In the genomic region with DNA sequence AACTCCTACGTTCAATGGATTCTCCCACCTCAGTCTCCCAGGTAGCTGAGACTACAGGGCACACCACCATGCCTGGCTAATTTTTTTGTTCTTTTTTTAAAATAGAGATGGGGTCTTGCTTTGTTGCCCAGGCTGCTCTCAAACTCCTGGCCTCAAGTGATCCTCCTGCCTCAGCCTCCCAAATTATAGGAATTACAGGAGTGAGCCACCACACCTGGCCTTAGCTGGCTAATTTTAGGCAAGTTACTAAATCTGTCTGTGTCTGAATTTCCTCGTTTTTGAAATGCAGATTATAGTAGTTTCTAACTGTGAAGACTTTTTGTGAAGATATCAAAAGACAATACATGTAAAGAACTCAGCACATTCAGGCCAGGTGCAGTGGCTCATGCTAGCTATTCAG, we compare ENCODE assay signal across 19 cellular contexts. TPM values are rescaled to one million over a fixed set of nuclear protein-coding genes. Genes with fewer than 3 reads are reported as not detected.
DNase-seq lines count a peak whose midpoint lies in the region; ATAC-seq, FAIRE-seq and TF ChIP-seq lines count a peak whose summit lies in the region.
"Had no signal": no experiment of that assay in that cellular context is flagged by ENCODE, and none has a peak within 500 bp of the region (broad histone marks: within the 10 kb centered on the region; RNA-seq: fewer than 3 reads in every experiment).

No MANE protein-coding gene starts in this region.

- H2AFZ ChIP-seq in IMR-90 (replicated peaks; ENCODE audit: low read length, poor library complexity) = no peak overlapping the region
- H2AFZ ChIP-seq in H1 (ENCODE audit: low read length) = no peak overlapping the region
- H2AFZ ChIP-seq in neural progenitor cell (replicated peaks) = no peak overlapping the region

- H2AK5ac ChIP-seq in IMR-90 (ENCODE audit: low read depth, low read length) (peak overlapping the region; percentile 56), H1 (ENCODE audit: low read depth, low read length) (no peak overlapping the region)

- no TSS peak for BruUV-seq in IMR-90 (replicated peaks; lab: Mats Ljungman, UMichigan)

- POLR2A ChIA-PET in IMR-90 (lab: Charles Lee; ENCODE audit: unreplicated experiment) = interaction anchor here (1.0 kb wide), 1 partner anchor 11 kb away, joined by 3 read pairs; no protein-coding TSS in a partner anchor
- POLR2A ChIA-PET in H1 (lab: Charles Lee; ENCODE audit: partially characterized antibody) = interaction anchor here (0.6 to 1.1 kb wide), 3 partner anchors 8 to 365 kb away, joined by 3 to 4 read pairs (median 3); no protein-coding TSS in a partner anchor

- peaks cover 9% of the 10 kb centered on the region for H3K4me1 ChIP-seq in IMR-90 (ENCODE audit: control insufficient read depth, insufficient read depth, low read length)
- H3K4me1 ChIP-seq in H1 (replicated peaks in 1 of 4; ENCODE audit: control insufficient read depth in 3 of 4, insufficient read depth in 4 of 4, low read length in 3 of 4) = peaks cover 0 to 5% (median 1%) of the 10 kb centered on the region in 4 experiments; a peak in 3 of 7 replicates
- peaks cover 7% of the 10 kb centered on the region for H3K4me1 ChIP-seq in neural progenitor cell
- H3K4me1 ChIP-seq: BLaER1 treated with 17β-estradiol and CSF1 and Interleukin-3, amounts not matched to agents 10 nM and 100 nM; Caco-2 had no signal

- H3K4me2 ChIP-seq in IMR-90 (ENCODE audit: low read depth, low read length) (no peak overlapping the region), H1 (ENCODE audit: insufficient read depth in 1 of 2, low read depth in 2 of 2, low read length in 2 of 2) (no peak overlapping the region), neural progenitor cell (no peak overlapping the region)
- H3K4me2 ChIP-seq: A549; BLaER1 treated with 17β-estradiol and CSF1 and Interleukin-3, amounts not matched to agents 10 nM and 100 nM had no signal

- TF ChIP-seq POLR2A in IMR-90 (IDR thresholded peaks at IDR 0.05; ENCODE audit: low read depth, low read length) (no peak), H1 (IDR thresholded peaks at IDR 0.05; ENCODE audit: control extremely low read depth in 1 of 2, low read depth in 2 of 2, low read length in 2 of 2) (no peak)

- H2BK5ac ChIP-seq in IMR-90 (ENCODE audit: low read depth, low read length, poor library complexity, severe bottlenecking) = peak overlapping the region; percentile 2
- H2BK5ac ChIP-seq in H1 (ENCODE audit: low read depth, low read length) = no peak overlapping the region

- H3K4me3 ChIP-seq in IMR-90 (ENCODE audit: insufficient read depth, low read depth, low read length) (no peak overlapping the region), H1 (ENCODE audit: extremely low read depth in 1 of 4, insufficient read depth in 2 of 4, low read depth in 3 of 4, low read length in 4 of 4) (no peak overlapping the region), neural progenitor cell (no peak overlapping the region)
- H3K4me3 ChIP-seq: A549; BLaER1 treated with 17β-estradiol and CSF1 and Interleukin-3, amounts not matched to agents 10 nM and 100 nM had no signal

- H3K56ac ChIP-seq in IMR-90 (ENCODE audit: extremely low read depth, insufficient read depth, low read length) = no peak overlapping the region
- H3K56ac ChIP-seq in H1 (replicated peaks; ENCODE audit: insufficient read length, low read depth, low read length) = no peak overlapping the region

- H3K18ac ChIP-seq in IMR-90 (ENCODE audit: low read depth, low read length) (peak overlapping the region; percentile 89; the same call in 1 of the 2 replicates), H1 (ENCODE audit: extremely low read depth, low read length) (no peak overlapping the region)

- H3K36me3 Mint-ChIP-seq in neural progenitor cell = peaks cover 21% of the 10 kb centered on the region

- no peak overlapping the region for H3K4me3 Mint-ChIP-seq in neural progenitor cell
- H3K4me3 Mint-ChIP-seq: B cell; CD4-positive, alpha-beta T cell; CD8-positive, alpha-beta T cell had no signal

- no peak for ATAC-seq in IMR-90 (ENCODE audit: low read depth)
- ATAC-seq in HG02852 (IDR thresholded peaks at IDR 0.05; ENCODE audit: unreplicated experiment) = no peak
- ATAC-seq: A549; CD8-positive, alpha-beta T cell had no signal

- H3F3A ChIP-seq in neural progenitor cell (ENCODE audit: low read depth) = peaks cover 8% of the 10 kb centered on the region

- H3K79me2 ChIP-seq in H1 (ENCODE audit: control insufficient read depth in 1 of 2, insufficient read depth in 2 of 2, low read length in 2 of 2) = 0 out of 4 replicates have a peak, but pooled peaks cover 0 to 3% of the 10 kb centered on the region in 2 experiments
- H3K79me2 ChIP-seq in neural progenitor cell (ENCODE audit: low read depth) = no peaks in the 10 kb centered on the region

- peak overlapping the region; percentile 68; the same call in 1 of the 2 replicates for H3K27ac ChIP-seq in IMR-90 (ENCODE audit: insufficient read depth, low read length)
- no peak overlapping the region for H3K27ac ChIP-seq in H1 (ENCODE audit: low read depth, low read length)
- H3K27ac ChIP-seq in neural progenitor cell = peak overlapping the region; percentile 11
- H3K27ac ChIP-seq: 22Rv1; A549; BLaER1 treated with 17β-estradiol and CSF1 and Interleukin-3, amounts not matched to agents 10 nM and 100 nM; C4-2B had no signal

- no peaks in the 10 kb centered on the region for H3K23me2 ChIP-seq in H1 (ENCODE audit: low read depth, low read length)

- FAIRE-seq in H1 (lab: Jason Lieb, UNC) = no peak
- FAIRE-seq: A549, GM12891, GM19239 had no signal

- in situ Hi-C loops in IMR-90 (cut with MboI; ENCODE audit: low sequenced_read_pairs) = no loop called here

- H3K9me1 ChIP-seq in IMR-90 (ENCODE audit: insufficient read depth, low read length) = peaks cover 9% of the 10 kb centered on the region; the same call in 1 of the 2 replicates

- H2BK15ac ChIP-seq in IMR-90 (ENCODE audit: low read depth, low read length) (no peak overlapping the region), H1 (ENCODE audit: low read length) (no peak overlapping the region)

- no peak for TF ChIP-seq CTCF in IMR-90 (conservative IDR thresholded peaks at IDR 0.05; ENCODE audit: low read depth, low read length)
- no peak for TF ChIP-seq CTCF in H1 (IDR thresholded peaks at IDR 0.05; ENCODE audit: control extremely low read depth in 1 of 3, insufficient read depth in 1 of 3, low read depth in 1 of 3, low read length in 3 of 3)
- no peak for TF ChIP-seq CTCF in neural progenitor cell (IDR thresholded peaks at IDR 0.05)

- H3K27me3 Mint-ChIP-seq in neural progenitor cell (ENCODE audit: insufficient read depth, low read depth) = no peaks in the 10 kb centered on the region
- H3K27me3 Mint-ChIP-seq: B cell; CD4-positive, alpha-beta T cell had no signal

- no peak overlapping the region for H2AK9ac ChIP-seq in IMR-90 (replicated peaks; ENCODE audit: low read depth, low read length, poor library complexity)

- H4K91ac ChIP-seq in IMR-90 (ENCODE audit: insufficient read depth, low read depth, low read length) (peak overlapping the region; percentile 50), H1 (replicated peaks; ENCODE audit: insufficient read length, low read length) (no peak overlapping the region)

- H3K27me3 ChIP-seq in IMR-90 (ENCODE audit: control insufficient read depth, insufficient read depth, low read length) (no peaks in the 10 kb centered on the region), H1 (replicated peaks in 1 of 4; ENCODE audit: control insufficient read depth in 3 of 4, extremely low read depth in 1 of 4, insufficient read depth in 3 of 4, low read length in 3 of 4) (no peaks in the 10 kb centered on the region), neural progenitor cell (no peaks in the 10 kb centered on the region)
- H3K27me3 ChIP-seq: BLaER1 treated with 17β-estradiol and CSF1 and Interleukin-3, amounts not matched to agents 10 nM and 100 nM had no signal

- no peak for TF ChIP-seq EP300 in H1 (IDR thresholded peaks at IDR 0.05; ENCODE audit: borderline replicate concordance in 1 of 2, low read depth in 2 of 2, low read length in 2 of 2)

- H4K20me1 ChIP-seq in IMR-90 (ENCODE audit: insufficient read depth, low read length) = no peaks in the 10 kb centered on the region
- peaks cover 0 to 1% of the 10 kb centered on the region in 2 experiments for H4K20me1 ChIP-seq in H1 (replicated peaks in 1 of 2; ENCODE audit: control insufficient read depth in 1 of 2, insufficient read depth in 2 of 2, low read length in 2 of 2)
- peaks cover 14% of the 10 kb centered on the region for H4K20me1 ChIP-seq in neural progenitor cell (ENCODE audit: low read depth)

- no peak overlapping the region for H2BK12ac ChIP-seq in H1 (ENCODE audit: low read depth, low read length)

- H3K9ac ChIP-seq in IMR-90 (ENCODE audit: low read depth, low read length) (no peak overlapping the region), H1 (replicated peaks in 1 of 4; ENCODE audit: extremely low read depth in 1 of 4, low read depth in 3 of 4, low read length in 3 of 4) (no peak overlapping the region), neural progenitor cell (no peak overlapping the region)
- H3K9ac ChIP-seq: BLaER1 treated with 17β-estradiol and CSF1 and Interleukin-3, amounts not matched to agents 10 nM and 100 nM had no signal

- DNase-seq in IMR-90 (no peak), H1 (ENCODE audit: low read depth in 1 of 2, low spot score in 2 of 2) (no peak), neural progenitor cell (ENCODE audit: low spot score) (no peak), cardiac septum (ENCODE audit: low spot score) (no peak)
- DNase-seq: AML-193; Caco-2; Calu3; CD4-positive, alpha-beta T cell; CD8-positive, alpha-beta T cell; DMS79 treated with DMSO at 0.1 percent for 48 hours; GF-D8 had no signal

- peaks cover 27% of the 10 kb centered on the region for H3K36me3 ChIP-seq in IMR-90 (ENCODE audit: control insufficient read depth, insufficient read depth, low read length)
- peaks cover 0 to 23% (median 3%) of the 10 kb centered on the region in 4 experiments; a peak in 4 of 8 replicates for H3K36me3 ChIP-seq in H1 (ENCODE audit: control insufficient read depth in 2 of 4, insufficient read depth in 4 of 4, low read length in 3 of 4)
- H3K36me3 ChIP-seq in neural progenitor cell = peaks cover 5% of the 10 kb centered on the region

- dilution Hi-C loops in IMR-90 (cut with HindIII; ENCODE audit: low sequenced_read_pairs, unreplicated experiment) = no loop called here

- CTCF ChIA-PET in IMR-90 (lab: Yijun Ruan, JAX) (interaction anchor here (0.8 to 1.6 kb wide), 2 partner anchors 10 to 160 kb away, joined by 3 to 9 read pairs; no protein-coding TSS in a partner anchor), H1 (lab: Charles Lee; ENCODE audit: partially characterized antibody) (interaction anchor here (0.9 to 1.0 kb wide), 2 partner anchors 231 to 375 kb away, joined by 3 read pairs; no protein-coding TSS in a partner anchor)

- no peak overlapping the region; the same call in 1 of the 2 replicates for H4K5ac ChIP-seq in IMR-90 (ENCODE audit: low read depth, low read length)
- H4K5ac ChIP-seq in H1 (ENCODE audit: insufficient read length, low read depth, low read length) = no peak overlapping the region

- no peak overlapping the region for H3K23ac ChIP-seq in IMR-90 (ENCODE audit: low read depth, low read length)
- no peak overlapping the region for H3K23ac ChIP-seq in H1 (ENCODE audit: insufficient read length)

- H2BK120ac ChIP-seq in IMR-90 (ENCODE audit: low read depth, low read length) (peak overlapping the region; percentile 37; the same call in 1 of the 2 replicates), H1 (replicated peaks; ENCODE audit: low read depth, low read length) (no peak overlapping the region)

- H3K4ac ChIP-seq in IMR-90 (ENCODE audit: low read depth, low read length) (peak overlapping the region; percentile 39; the same call in 1 of the 2 replicates), H1 (replicated peaks; ENCODE audit: insufficient read length, low read depth, low read length) (no peak overlapping the region)

- H3K9me3 Mint-ChIP-seq in neural progenitor cell = no peaks in the 10 kb centered on the region
- H3K9me3 Mint-ChIP-seq: CD4-positive, alpha-beta T cell; CD8-positive, alpha-beta T cell had no signal

- no CpG with 5 or more reads among the region's 2 CpGs for WGBS in IMR-90 (ENCODE audit: extremely low coverage in 2 of 2, insufficient read length in 1 of 2), 2 experiments
- WGBS in H1 (ENCODE audit: extremely low coverage in 1 of 2, insufficient coverage in 1 of 2, insufficient read length in 1 of 2, insufficient replicate concordance in 2 of 2, low coverage in 1 of 2, low lambda C conversion rate in 2 of 2, missing lambda C conversion rate in 1 of 2), 2 experiments = 80% methylated on average over 2 of the region's 2 CpGs; no CpG with 5 or more reads in 1 of the 2 experiments

- TF ChIP-seq RAD21 in IMR-90 (IDR thresholded peaks at IDR 0.05; ENCODE audit: low read length) = no peak
- TF ChIP-seq RAD21 in H1 (IDR thresholded peaks at IDR 0.05 in 1 of 2, conservative IDR thresholded peaks at IDR 0.05 in 1 of 2; ENCODE audit: low read depth in 2 of 2, low read length in 2 of 2) = no peak

- peaks cover 28 to 34% of the 10 kb centered on the region in 2 experiments for H3K79me1 ChIP-seq in IMR-90 (ENCODE audit: low read depth in 1 of 2, low read length in 2 of 2)
- no peaks in the 10 kb centered on the region for H3K79me1 ChIP-seq in H1 (ENCODE audit: low read depth, low read length)

- H2BK20ac ChIP-seq in IMR-90 (ENCODE audit: low read depth, low read length) (peak overlapping the region; percentile 58; the same call in 1 of the 2 replicates), H1 (ENCODE audit: low read length) (no peak overlapping the region)

- no peaks in the 10 kb centered on the region for H3K9me3 ChIP-seq in IMR-90 (ENCODE audit: control insufficient read depth, insufficient read depth, low read length)
- H3K9me3 ChIP-seq in H1 (ENCODE audit: insufficient read depth in 2 of 2, low read depth in 1 of 2, low read length in 1 of 2) = no peaks in the 10 kb centered on the region
- H3K9me3 ChIP-seq in neural progenitor cell (ENCODE audit: low read depth) = no peaks in the 10 kb centered on the region
- H3K9me3 ChIP-seq: A549; BLaER1 treated with 17β-estradiol and CSF1 and Interleukin-3, amounts not matched to agents 10 nM and 100 nM; Caco-2 had no signal

- no peak overlapping the region for H4K8ac ChIP-seq in IMR-90 (ENCODE audit: low read depth in 2 of 2, low read length in 2 of 2)
- no peak overlapping the region for H4K8ac ChIP-seq in H1 (ENCODE audit: extremely low read depth, insufficient read depth, low read length)

- H3K14ac ChIP-seq in IMR-90 (replicated peaks; ENCODE audit: low read depth, low read length) (no peak overlapping the region), H1 (ENCODE audit: insufficient read length) (no peak overlapping the region)

- peaks cover 7% of the 10 kb centered on the region for H3K4me1 Mint-ChIP-seq in neural progenitor cell
- H3K4me1 Mint-ChIP-seq: B cell had no signal

- intact Hi-C loops in IMR-90 (cut with micrococcal nuclease) = no loop called here
- intact Hi-C loops in cardiac septum (cut with DNase I) = no loop called here

- no peak overlapping the region for H3K27ac Mint-ChIP-seq in neural progenitor cell
- H3K27ac Mint-ChIP-seq: B cell; CD4-positive, alpha-beta T cell; CD8-positive, alpha-beta T cell had no signal

RNA-seq across cellular contexts. Expression of gene ACBD6, which starts 13.7 kb away (rescaled TPM):
- total RNA-seq in IMR-90 (2012; rRNA removed) (52.5 and 83.3 TPM in 2 replicates), neural progenitor cell (ENCODE audit: low replicate concordance) (36.8 and 53.9 TPM in 2 replicates), cardiac septum (19.0 TPM)
- polyA plus RNA-seq in IMR-90 (2012; rRNA removed) (54.4 and 59.1 TPM in 2 replicates), H1 (2011; rRNA removed) (52.5 and 67.7 TPM in 2 replicates)
- polyA plus RNA-seq in IMR-90 (2012; cell fraction: cytosol; rRNA removed) = 32.3 and 41.6 TPM in 2 replicates
- 95.2 and 130 TPM in 2 replicates for polyA plus RNA-seq in IMR-90 (2012; cell fraction: nucleus; rRNA removed; ENCODE audit: low replicate concordance)
- 52.0 and 58.0 TPM in 2 replicates for total RNA-seq in H1 (2021; fragmentation: NEBNext Ultra II Directional; extraction: Animal tissue kit (Norgen Biotek cat#: 25700))
- 69.9 TPM for polyA plus RNA-seq in H1 (2011; cell fraction: cytosol; rRNA removed)
- 74.8 TPM for polyA plus RNA-seq in H1 (2011; cell fraction: nucleus; rRNA removed)
- 78.8 to 84.3 TPM (median 83.3 TPM) in 4 replicates for polyA plus RNA-seq in H1 (2012, experiment 1 of 2)
- polyA plus RNA-seq in H1 (2012, experiment 2 of 2) = 58.7 TPM
- polyA plus RNA-seq in H1 (2013, experiment 1 of 2) = 42.3 TPM
- polyA plus RNA-seq in H1 (2013, experiment 2 of 2) = 41.9 TPM
- polyA minus RNA-seq in H1 (2011; rRNA and poly(A)+ RNA removed) = 86.7 and 108 TPM in 2 replicates
- polyA minus RNA-seq in H1 (2011; cell fraction: cytosol; rRNA and poly(A)+ RNA removed) = 37.4 TPM
- polyA minus RNA-seq in H1 (2011; cell fraction: nucleus; rRNA and poly(A)+ RNA removed) = 85.5 TPM
